In genomic region chr15:85389774-85390173, GRCh38 we compare ENCODE assay signal across 32 cellular contexts.
"Had no signal": no experiment of that assay in that cellular context is flagged by ENCODE, and none has a peak within 500 bp of the region (broad histone marks: within the 10 kb centered on the region; RNA-seq: fewer than 3 reads in every experiment).

No MANE protein-coding gene starts in this region.

- H3K9me3 ChIP-seq: pancreas, prostate gland, stomach, tibial artery had no signal

- DNase-seq: activated CD4-positive, alpha-beta memory T cell treated with anti-CD3 and anti-CD28 coated beads, Interleukin-2, amount 10 ng/mL, durations not matched to agents 7 days and 5 days; activated CD4-positive, alpha-beta T cell treated with anti-CD3 and anti-CD28 coated beads for 1 hour; activated CD4-positive, alpha-beta T cell treated with anti-CD3 and anti-CD28 coated beads, Interleukin-2, amount 10 ng/mL, durations not matched to agents 7 days and 5 days; activated CD8-positive, alpha-beta memory T cell treated with anti-CD3 and anti-CD28 coated beads, Interleukin-2, amount 50 U/mL, for 48 hours; activated gamma-delta T cell treated with Interleukin-2 at 50 U/mL for 16 hours; activated naive CD4-positive, alpha-beta T cell treated with anti-CD3 and anti-CD28 coated beads, Interleukin-2, amount 50 U/mL, for 16 hours; activated T-cell treated with anti-CD3 and anti-CD28 coated beads, Interleukin-2, amount 50 U/mL, for 24 hours; amniotic stem cell; brain microvascular endothelial cell; caudate nucleus; cortex of kidney; foreskin fibroblast; head of caudate nucleus; hypothalamus; immature natural killer cell; kidney; left colon; midbrain; naive thymus-derived CD8-positive, alpha-beta T cell; nucleus accumbens; pancreas; stimulated activated CD4-positive, alpha-beta T cell treated with anti-CD3 and anti-CD28 coated beads, Interleukin-15, amount 100 ng/mL, for 24 hours; stimulated activated CD4-positive, alpha-beta T cell treated with anti-CD3 and anti-CD28 coated beads, Interleukin-2, amount 100 ng/mL, for 24 hours; stimulated activated naive B cell treated with anti-CD40 and anti-IgM and Interleukin-4, amounts not matched to agents 10 μg/mL and 1 μg/mL and 100 μg/mL, for 72 hours; stomach; T-helper 2 cell; tibial artery had no signal

- H3K9me3 Mint-ChIP-seq: activated CD4-positive, alpha-beta memory T cell treated with anti-CD3 and anti-CD28 coated beads, Interleukin-2, amount 10 ng/mL, durations not matched to agents 7 days and 5 days; activated CD4-positive, alpha-beta T cell treated with anti-CD3 and anti-CD28 coated beads, Interleukin-2, amount 10 ng/mL, durations not matched to agents 7 days and 5 days; activated T-cell treated with anti-CD3 and anti-CD28 coated beads, Interleukin-2, amount 50 U/mL, for 24 hours; immature natural killer cell; memory B cell; naive thymus-derived CD8-positive, alpha-beta T cell; neural crest cell; stimulated activated naive B cell treated with anti-CD40 and anti-IgM and Interleukin-4, amounts not matched to agents 10 μg/mL and 1 μg/mL and 100 μg/mL, for 72 hours; WTC11 had no signal

- H3K27ac Mint-ChIP-seq: activated CD4-positive, alpha-beta memory T cell treated with anti-CD3 and anti-CD28 coated beads, Interleukin-2, amount 10 ng/mL, durations not matched to agents 7 days and 5 days; activated CD4-positive, alpha-beta T cell treated with anti-CD3 and anti-CD28 coated beads, Interleukin-2, amount 10 ng/mL, durations not matched to agents 7 days and 5 days; activated T-cell treated with anti-CD3 and anti-CD28 coated beads, Interleukin-2, amount 50 U/mL, for 24 hours; immature natural killer cell; memory B cell; naive thymus-derived CD8-positive, alpha-beta T cell; stimulated activated naive B cell treated with anti-CD40 and anti-IgM and Interleukin-4, amounts not matched to agents 10 μg/mL and 1 μg/mL and 100 μg/mL, for 72 hours; WTC11 had no signal

- H3K36me3 Mint-ChIP-seq: WTC11 had no signal

- ATAC-seq: esophagus mucosa; naive thymus-derived CD8-positive, alpha-beta T cell; pancreas; stimulated activated naive B cell treated with anti-CD40 and anti-IgM and Interleukin-4, amounts not matched to agents 10 μg/mL and 1 μg/mL and 100 μg/mL, for 72 hours; WTC11 had no signal

- H3K4me3 ChIP-seq: pancreas, prostate gland, stomach, tibial artery had no signal

- H3K4me3 Mint-ChIP-seq: activated CD4-positive, alpha-beta memory T cell treated with anti-CD3 and anti-CD28 coated beads, Interleukin-2, amount 10 ng/mL, durations not matched to agents 7 days and 5 days; activated CD4-positive, alpha-beta T cell treated with anti-CD3 and anti-CD28 coated beads, Interleukin-2, amount 10 ng/mL, durations not matched to agents 7 days and 5 days; activated T-cell treated with anti-CD3 and anti-CD28 coated beads, Interleukin-2, amount 50 U/mL, for 24 hours; immature natural killer cell; memory B cell; naive thymus-derived CD8-positive, alpha-beta T cell; neural crest cell; stimulated activated naive B cell treated with anti-CD40 and anti-IgM and Interleukin-4, amounts not matched to agents 10 μg/mL and 1 μg/mL and 100 μg/mL, for 72 hours; WTC11 had no signal

- H3K27ac ChIP-seq: brain microvascular endothelial cell, pancreas, prostate gland, stomach, tibial artery had no signal

- H3K27me3 Mint-ChIP-seq: activated CD4-positive, alpha-beta memory T cell treated with anti-CD3 and anti-CD28 coated beads, Interleukin-2, amount 10 ng/mL, durations not matched to agents 7 days and 5 days; activated CD4-positive, alpha-beta T cell treated with anti-CD3 and anti-CD28 coated beads, Interleukin-2, amount 10 ng/mL, durations not matched to agents 7 days and 5 days; activated T-cell treated with anti-CD3 and anti-CD28 coated beads, Interleukin-2, amount 50 U/mL, for 24 hours; memory B cell; naive thymus-derived CD8-positive, alpha-beta T cell; stimulated activated naive B cell treated with anti-CD40 and anti-IgM and Interleukin-4, amounts not matched to agents 10 μg/mL and 1 μg/mL and 100 μg/mL, for 72 hours had no signal

- H3K36me3 ChIP-seq: brain microvascular endothelial cell, pancreas, prostate gland, stomach, tibial artery had no signal

- H3K4me1 ChIP-seq: prostate gland had no signal

- H3K27me3 ChIP-seq: brain microvascular endothelial cell, pancreas, stomach, tibial artery had no signal
